11 cellular contexts compared by ENCODE assay signal in genomic region chr4:139814285-139815015, GRCh38.
A peak's percentile ranks its signal among the peaks of the same experiment; 100 is the strongest.
DNase-seq lines count a peak whose midpoint lies in the region; ATAC-seq and TF ChIP-seq lines count a peak whose summit lies in the region.
"Had no signal": no experiment of that assay in that cellular context is flagged by ENCODE, and none has a peak within 500 bp of the region (broad histone marks: within the 10 kb centered on the region; RNA-seq: fewer than 3 reads in every experiment).

No MANE protein-coding gene starts in this region.

- intact Hi-C loops in psoas muscle (cut with DNase I), result loop anchor here (5.0 kb wide), 3 partner anchors 37 to 338 kb away; partner anchors contain the start of gene MAML3 (in 1 of the 2)

- no peaks in the 10 kb centered on the region for H3K9me2 ChIP-seq in GM23248 (ENCODE audit: insufficient read depth)

- no peaks in the 10 kb centered on the region for H3K9me3 ChIP-seq in GM23248 (ENCODE audit: low read depth)
- H3K9me3 ChIP-seq in psoas muscle, result peaks cover 7% of the 10 kb centered on the region

- no peaks in the 10 kb centered on the region for H3K79me2 ChIP-seq in GM23248 (ENCODE audit: insufficient read depth)

- H3K27ac ChIP-seq in GM23248 (peak overlapping the region; percentile 16; the same call in 1 of the 2 replicates), RWPE1 (no peak overlapping the region), psoas muscle (peak overlapping the region; percentile 87)

- no peak overlapping the region for H3K4me3 ChIP-seq in GM23248
- H3K4me3 ChIP-seq in psoas muscle, result peak overlapping the region; percentile 6

- POLR2A ChIA-PET in RWPE1 (lab: Yijun Ruan, JAX; ENCODE audit: low non-redundant PET), result no interaction called here

- in situ Hi-C loops in GM23248 (cut with MboI), result no loop called here

- CTCF ChIA-PET in RWPE1 (lab: Yijun Ruan, JAX), result no interaction called here

- H3K27me3 ChIP-seq in GM23248 (replicated peaks; ENCODE audit: insufficient read depth) (no peaks in the 10 kb centered on the region), psoas muscle (ENCODE audit: insufficient read depth in 3 of 3, low read length in 2 of 3) (no peaks in the 10 kb centered on the region)

- 45 to 47% methylated on average over 9 of the region's 9 CpGs for WGBS in GM23248 (ENCODE audit: low coverage in 1 of 2, low lambda C conversion rate in 2 of 2, missing lambda C conversion rate in 2 of 2), 2 experiments
- WGBS in psoas muscle, 3 donors, result 26 to 36% (median 30%) methylated on average over 9 of the region's 9 CpGs

- H4K20me1 ChIP-seq in GM23248 (ENCODE audit: insufficient read depth), result no peaks in the 10 kb centered on the region

- H3F3A ChIP-seq in GM23248 (ENCODE audit: insufficient read depth), result peaks cover 15% of the 10 kb centered on the region

- H3K4me1 ChIP-seq in GM23248 (ENCODE audit: insufficient read depth) (peaks cover 27% of the 10 kb centered on the region), psoas muscle (peaks cover 37% of the 10 kb centered on the region)

- H3K36me3 ChIP-seq in GM23248 (ENCODE audit: low read depth) (no peaks in the 10 kb centered on the region), psoas muscle (ENCODE audit: insufficient read depth in 1 of 2, low read depth in 1 of 2) (no peaks in the 10 kb centered on the region)

- peak overlapping the region; percentile 33 for H3K4me2 ChIP-seq in GM23248 (ENCODE audit: unreplicated experiment)

- H3K9ac ChIP-seq in GM23248, result no peak overlapping the region

- 0 out of 2 replicates have a peak overlapping the region, but pooled peaks have one; percentile 3 for H2AFZ ChIP-seq in GM23248

- DNase-seq in GM23248 (peak; percentile 59), RWPE1 (ENCODE audit: low spot score) (peak; percentile 8), glomerular visceral epithelial cell (ENCODE audit: extremely low spot score) (peak; percentile 11), psoas muscle (peak in 1 of 2 donors; percentile 51), Kasumi-1 (lab: John Stamatoyannopoulos, UW) (no peak)
- DNase-seq: activated gamma-delta T cell, SW 1271, trophoblast cell had no signal

- no peak for TF ChIP-seq CTCF in RWPE1 (conservative IDR thresholded peaks at IDR 0.05; ENCODE audit: low read depth)
- TF ChIP-seq CTCF in psoas muscle (IDR thresholded peaks at IDR 0.05), result no peak

- peak; percentile 33 to 54 (median 44) for ATAC-seq in psoas muscle
- no peak for ATAC-seq in GM19452 (IDR thresholded peaks at IDR 0.05; ENCODE audit: unreplicated experiment)
- ATAC-seq in HG02970 (IDR thresholded peaks at IDR 0.05; ENCODE audit: low FRiP score, unreplicated experiment), result no peak
- ATAC-seq in GM18873 (IDR thresholded peaks at IDR 0.05; ENCODE audit: low FRiP score, unreplicated experiment), result no peak

Comparison
In these comparisons a context has a peak if more than half of its experiments do, and no peak if none do; other contexts are left out.
1. DNase-seq: peak in GM23248 (single experiment), RWPE1 (single experiment) and glomerular visceral epithelial cell (single experiment); none in Kasumi-1 (0 of 2).
2. ATAC-seq: peak in psoas muscle (4 of 4); none in GM19452 (single experiment), HG02970 (single experiment) and GM18873 (single experiment).